In the genomic region with DNA sequence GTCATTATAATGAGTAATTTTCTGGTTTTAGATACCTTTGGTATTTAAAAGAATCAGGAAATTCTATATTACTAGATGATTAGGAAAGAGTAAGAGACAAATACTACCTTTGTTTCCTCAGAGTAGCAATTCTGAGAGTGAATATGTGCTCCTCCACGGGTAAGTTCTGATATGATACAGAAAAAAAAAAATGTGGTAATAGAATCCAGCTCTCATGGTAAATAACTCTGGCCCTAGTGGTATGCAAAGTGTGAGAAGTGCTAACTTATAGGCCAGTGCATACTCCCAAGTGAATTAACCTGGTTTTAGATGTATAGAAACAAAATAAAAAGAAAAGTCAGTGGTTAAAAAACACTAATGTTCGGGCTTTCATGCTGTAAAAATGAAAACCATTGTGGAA, we compare ENCODE assay signal across 26 cellular contexts.
"Had no signal": no experiment of that assay in that cellular context is flagged by ENCODE, and none has a peak within 500 bp of the region (broad histone marks: within the 10 kb centered on the region; RNA-seq: fewer than 3 reads in every experiment).

No MANE protein-coding gene starts in this region.

- H3K4me2 ChIP-seq: hepatocyte, neural progenitor cell had no signal

- ATAC-seq: foreskin keratinocyte; left cardiac atrium; lower lobe of right lung; natural killer cell treated with Interleukin-12 subunit alpha and Interleukin-12 subunit beta and Interleukin-15 and Interleukin-18, amount 100 ng/mL, for 72 hours; right lobe of liver; stimulated activated effector memory CD8-positive, alpha-beta T cell treated with anti-CD3 and anti-CD28 coated beads, Interleukin-12 subunit alpha, Interleukin-12 subunit beta, amount 100 ng/mL, for 72 hours; stimulated activated naive CD8-positive, alpha-beta T cell treated with anti-CD3 and anti-CD28 coated beads, Interleukin-15, Interleukin-2, amounts not matched to agents 100 U/mL and 50 U/mL, for 24 hours had no signal

- H3K36me3 ChIP-seq: left ventricle myocardium inferior, lower lobe of right lung, neural progenitor cell, prostate gland, right lobe of liver, suprapubic skin, thyroid gland, upper lobe of left lung had no signal

- H3K27me3 ChIP-seq: foreskin keratinocyte, hepatocyte, neural progenitor cell, right lobe of liver, suprapubic skin, thyroid gland, upper lobe of left lung had no signal

- DNase-seq: effector CD4-positive, alpha-beta T cell; endodermal cell; erythroblast; foreskin keratinocyte; head of caudate nucleus; kidney; left cardiac atrium; left ventricle myocardium inferior; lower lobe of right lung; mesenchymal stem cell; midbrain; retina; right lobe of liver; stimulated activated CD4-positive, alpha-beta T cell treated with anti-CD3 and anti-CD28 coated beads, Interleukin-4, amount 100 ng/mL, for 1 hour; stimulated activated CD8-positive, alpha-beta memory T cell treated with anti-CD3 and anti-CD28 coated beads, Interleukin-4, amount 100 ng/mL, for 48 hours; stimulated activated naive CD8-positive, alpha-beta T cell treated with anti-CD3 and anti-CD28 coated beads, Interleukin-15, Interleukin-2, amounts not matched to agents 100 U/mL and 50 U/mL, for 24 hours; thyroid gland; upper lobe of left lung had no signal

- H3K9me3 ChIP-seq: left ventricle myocardium inferior, lower lobe of right lung, prostate gland, right lobe of liver, suprapubic skin, thyroid gland, upper lobe of left lung had no signal

- H3K9ac ChIP-seq: neural progenitor cell, parathyroid adenoma had no signal

- H3K4me1 ChIP-seq: left ventricle myocardium inferior, lower lobe of right lung, neural progenitor cell, parathyroid adenoma, prostate gland, right lobe of liver, suprapubic skin, upper lobe of left lung had no signal

- H3K4me3 ChIP-seq: coronary artery, hepatocyte, left ventricle myocardium inferior, lower lobe of right lung, neural progenitor cell, prostate gland, right lobe of liver, suprapubic skin, thyroid gland, upper lobe of left lung had no signal

- H2AFZ ChIP-seq: hepatocyte, neural progenitor cell, parathyroid adenoma had no signal

- H3K27ac ChIP-seq: coronary artery, foreskin keratinocyte, hepatocyte, left ventricle myocardium inferior, lower lobe of right lung, neural progenitor cell, parathyroid adenoma, prostate gland, right lobe of liver, suprapubic skin, thyroid gland, upper lobe of left lung had no signal

- H3K79me2 ChIP-seq: hepatocyte, parathyroid adenoma had no signal
